ENCODE assay signal across 17 cellular contexts in genomic region chr12:116346222-116346621, GRCh38.
DNase-seq lines count a peak whose midpoint lies in the region; ATAC-seq and TF ChIP-seq lines count a peak whose summit lies in the region.
"Had no signal": no experiment of that assay in that cellular context is flagged by ENCODE, and none has a peak within 500 bp of the region (broad histone marks: within the 10 kb centered on the region; RNA-seq: fewer than 3 reads in every experiment).

No MANE protein-coding gene starts in this region.

- peak overlapping the region; percentile 38 for H3K27ac ChIP-seq in cardiac muscle cell
- H3K27ac ChIP-seq in heart left ventricle: no peak overlapping the region
- no peak overlapping the region for H3K27ac ChIP-seq in mesenchymal stem cell (ENCODE audit: low read length, poor library complexity, severe bottlenecking)
- H3K27ac ChIP-seq in aorta (ENCODE audit: low read depth in 1 of 2, low read length in 2 of 2): no peak overlapping the region
- H3K27ac ChIP-seq in transverse colon: no peak overlapping the region
- H3K27ac ChIP-seq in body of pancreas: no peak overlapping the region
- H3K27ac ChIP-seq: Peyer's patch, skin epidermis had no signal

- H3K9ac ChIP-seq in mesenchymal stem cell (ENCODE audit: low read length): peak overlapping the region; percentile 24

- TF ChIP-seq POLR2A in heart left ventricle (IDR thresholded peaks at IDR 0.05) (no peak), transverse colon (IDR thresholded peaks at IDR 0.05) (no peak), body of pancreas (IDR thresholded peaks at IDR 0.05) (no peak)

- H3K79me1 ChIP-seq in mesenchymal stem cell (replicated peaks; ENCODE audit: low read length, poor library complexity, severe bottlenecking): no peaks in the 10 kb centered on the region

- ATAC-seq in heart left ventricle (no peak), aorta (ENCODE audit: low FRiP score) (peak; percentile 17), body of pancreas (no peak)
- ATAC-seq: activated naive CD8-positive, alpha-beta T cell treated with anti-CD3 and anti-CD28 coated beads, Interleukin-2, amount 50 U/mL, for 24 hours; naive thymus-derived CD8-positive, alpha-beta T cell had no signal

- H4K8ac ChIP-seq in mesenchymal stem cell (ENCODE audit: low read length): no peak overlapping the region

- intact Hi-C loops in heart left ventricle (cut with DNase I) (no loop called here), aorta (cut with DNase I) (no loop called here), transverse colon (cut with DNase I; ENCODE audit: low total_unique reads) (no loop called here), body of pancreas (cut with DNase I) (no loop called here)

- no peak overlapping the region for H2AFZ ChIP-seq in mesenchymal stem cell (ENCODE audit: low read depth, low read length)

- peaks cover 10% of the 10 kb centered on the region for H3K4me1 ChIP-seq in cardiac muscle cell (ENCODE audit: low read depth)
- peaks cover 0 to 14% (median 2%) of the 10 kb centered on the region in 12 donors for H3K4me1 ChIP-seq in heart left ventricle
- peaks cover 6% of the 10 kb centered on the region for H3K4me1 ChIP-seq in mesenchymal stem cell (ENCODE audit: control insufficient read depth, insufficient read depth, low read depth, low read length)
- H3K4me1 ChIP-seq in aorta (ENCODE audit: control insufficient read depth in 1 of 2, insufficient read depth in 2 of 2, low read length in 2 of 2): no peaks in the 10 kb centered on the region
- peaks cover 0 to 21% (median 7%) of the 10 kb centered on the region in 4 donors for H3K4me1 ChIP-seq in transverse colon
- H3K4me1 ChIP-seq in body of pancreas: no peaks in the 10 kb centered on the region

- no peak for TF ChIP-seq EP300 in transverse colon (IDR thresholded peaks at IDR 0.05; ENCODE audit: low read depth)

- in situ Hi-C loops in transverse colon (cut with MboI; ENCODE audit: low pct_ligation_motif_present in 1 of 4, low pct_unique_long_range_greater_than_20kb in 1 of 4, low sequenced_read_pairs in 3 of 4): no loop called here

- H2BK12ac ChIP-seq in mesenchymal stem cell (ENCODE audit: low read length in 2 of 2): no peak overlapping the region

- H3K27me3 ChIP-seq in cardiac muscle cell: no peaks in the 10 kb centered on the region
- no peaks in the 10 kb centered on the region for H3K27me3 ChIP-seq in heart left ventricle
- no peaks in the 10 kb centered on the region for H3K27me3 ChIP-seq in mesenchymal stem cell (ENCODE audit: control insufficient read depth in 1 of 2, insufficient read depth in 1 of 2, low read length in 2 of 2)
- H3K27me3 ChIP-seq in aorta (ENCODE audit: control insufficient read depth in 1 of 2, insufficient read depth in 2 of 2, low read length in 1 of 2): no peaks in the 10 kb centered on the region
- H3K27me3 ChIP-seq in transverse colon: no peaks in the 10 kb centered on the region
- H3K27me3 ChIP-seq in body of pancreas: no peaks in the 10 kb centered on the region
- H3K27me3 ChIP-seq: Peyer's patch had no signal

- no peak overlapping the region for H3K4ac ChIP-seq in mesenchymal stem cell (ENCODE audit: low read depth in 1 of 2, low read length in 2 of 2)

- no peak overlapping the region for H3K4me2 ChIP-seq in mesenchymal stem cell (ENCODE audit: low read length, poor library complexity, severe bottlenecking)

- H3K36me3 ChIP-seq in cardiac muscle cell (no peaks in the 10 kb centered on the region), heart left ventricle (no peaks in the 10 kb centered on the region), mesenchymal stem cell (ENCODE audit: control insufficient read depth in 1 of 2, insufficient read depth in 2 of 2, low read depth in 1 of 2, low read length in 2 of 2) (no peaks in the 10 kb centered on the region), aorta (ENCODE audit: control insufficient read depth in 1 of 2, insufficient read depth in 2 of 2, low read length in 1 of 2) (no peaks in the 10 kb centered on the region), transverse colon (no peaks in the 10 kb centered on the region), body of pancreas (replicated peaks in 1 of 2; ENCODE audit: insufficient read depth in 1 of 2, low read depth in 2 of 2) (no peaks in the 10 kb centered on the region)
- H3K36me3 ChIP-seq: Peyer's patch had no signal

- no peak overlapping the region for H2AK5ac ChIP-seq in mesenchymal stem cell (ENCODE audit: low read length, severe bottlenecking)

- WGBS in heart left ventricle, 4 donors: 21 to 27% (median 25%) methylated on average over 6 of the region's 6 CpGs
- 49% methylated on average over 4 of the region's 6 CpGs for WGBS in mesenchymal stem cell
- WGBS in aorta, 2 donors: 16 to 22% methylated on average over 6 of the region's 6 CpGs
- WGBS in transverse colon (ENCODE audit: low coverage in 1 of 2), 2 donors: 47 to 58% methylated on average over 5 to 6 of the region's 6 CpGs
- WGBS in body of pancreas, 2 donors: 24 to 37% methylated on average over 6 of the region's 6 CpGs

- TF ChIP-seq CTCF in cardiac muscle cell (IDR thresholded peaks at IDR 0.05; ENCODE audit: low read depth, low read length): no peak
- TF ChIP-seq CTCF in heart left ventricle (IDR thresholded peaks at IDR 0.05): no peak
- TF ChIP-seq CTCF in transverse colon (IDR thresholded peaks at IDR 0.05): no peak
- no peak for TF ChIP-seq CTCF in body of pancreas (IDR thresholded peaks at IDR 0.05)

- H2BK5ac ChIP-seq in mesenchymal stem cell (ENCODE audit: low read depth, low read length, poor library complexity, severe bottlenecking): no peak overlapping the region

- H3K4me3 ChIP-seq in cardiac muscle cell (no peak overlapping the region), heart left ventricle (no peak overlapping the region), mesenchymal stem cell (ENCODE audit: insufficient read depth in 1 of 2, low read depth in 1 of 2, low read length in 2 of 2) (no peak overlapping the region), aorta (ENCODE audit: low read length in 2 of 2) (no peak overlapping the region), transverse colon (no peak overlapping the region), body of pancreas (no peak overlapping the region)
- H3K4me3 ChIP-seq: Peyer's patch, skin epidermis had no signal

- no peak overlapping the region for H2BK15ac ChIP-seq in mesenchymal stem cell (ENCODE audit: low read depth, poor library complexity, severe bottlenecking)

- no peaks in the 10 kb centered on the region for H3K9me3 ChIP-seq in cardiac muscle cell (ENCODE audit: low read depth)
- H3K9me3 ChIP-seq in heart left ventricle: peaks cover 0 to 19% (median 0%) of the 10 kb centered on the region in 12 donors
- H3K9me3 ChIP-seq in mesenchymal stem cell (ENCODE audit: control insufficient read depth, low read length): peaks cover 4% of the 10 kb centered on the region
- H3K9me3 ChIP-seq in aorta (ENCODE audit: control insufficient read depth, low read length): no peaks in the 10 kb centered on the region
- no peaks in the 10 kb centered on the region for H3K9me3 ChIP-seq in transverse colon
- no peaks in the 10 kb centered on the region for H3K9me3 ChIP-seq in body of pancreas
- H3K9me3 ChIP-seq: Peyer's patch had no signal

- H3K23ac ChIP-seq in mesenchymal stem cell (ENCODE audit: low read length in 2 of 2): no peak overlapping the region

- H2BK120ac ChIP-seq in mesenchymal stem cell (ENCODE audit: low read depth, low read length): no peak overlapping the region

- no peak overlapping the region for H3K18ac ChIP-seq in mesenchymal stem cell (ENCODE audit: low read depth in 1 of 2, low read length in 2 of 2)

- H4K91ac ChIP-seq in mesenchymal stem cell (ENCODE audit: low read length): no peak overlapping the region

- DNase-seq in cardiac muscle cell (ENCODE audit: low read depth in 1 of 2, low spot score in 1 of 2): peak; percentile 49 to 73
- no peak for DNase-seq in heart left ventricle
- peak; percentile 27 for DNase-seq in cerebellum (ENCODE audit: low spot score)
- DNase-seq in mesenchymal stem cell: peak; percentile 28
- DNase-seq in aorta: no peak
- DNase-seq in transverse colon: no peak
- no peak for DNase-seq in body of pancreas
- no peak for DNase-seq in activated T-cell treated with anti-CD3 and anti-CD28 coated beads, Interleukin-2, amount 50 U/mL, for 48 hours
- DNase-seq: activated naive CD8-positive, alpha-beta T cell treated with anti-CD3 and anti-CD28 coated beads, Interleukin-2, amount 50 U/mL, for 24 hours; activated T-cell treated with anti-CD3 and anti-CD28 coated beads for 4 hours; CD8-positive, alpha-beta memory T cell; effector CD8-positive, alpha-beta T cell; GF-D8; naive thymus-derived CD8-positive, alpha-beta T cell; NCI-H2227 treated with DMSO at 0.1 percent for 48 hours had no signal

- H3K14ac ChIP-seq in mesenchymal stem cell (ENCODE audit: low read length in 2 of 2): no peak overlapping the region

Comparison
In these comparisons a context has a peak if more than half of its experiments do, and no peak if none do; other contexts are left out.
1. DNase-seq: peak in cardiac muscle cell (2 of 2), cerebellum (single experiment) and mesenchymal stem cell (single experiment); none in heart left ventricle (0 of 5), aorta (0 of 2), transverse colon (single experiment), body of pancreas (0 of 4) and activated T-cell treated with anti-CD3 and anti-CD28 coated beads, Interleukin-2, amount 50 U/mL, for 48 hours (0 of 2).